In genomic region chr14:51513281-51513680, GRCh38 we compare ENCODE assay signal across 30 cellular contexts.
"Had no signal": no experiment of that assay in that cellular context is flagged by ENCODE, and none has a peak within 500 bp of the region (broad histone marks: within the 10 kb centered on the region; RNA-seq: fewer than 3 reads in every experiment).

No MANE protein-coding gene starts in this region.

- H3K4me3 ChIP-seq: adrenal gland, breast epithelium, MG63, SJCRH30 had no signal

- DNase-seq: activated CD4-positive, alpha-beta memory T cell treated with anti-CD3 and anti-CD28 coated beads for 36 hours; activated CD4-positive, alpha-beta T cell treated with anti-CD3 and anti-CD28 coated beads, Interleukin-2, amount 10 ng/mL, durations not matched to agents 7 days and 5 days; activated CD4-positive, CD25-positive, alpha-beta regulatory T cell; activated CD8-positive, alpha-beta memory T cell treated with anti-CD3 and anti-CD28 coated beads for 24 hours; activated gamma-delta T cell; activated naive CD4-positive, alpha-beta T cell treated with anti-CD3 and anti-CD28 coated beads for 36 hours; activated naive CD8-positive, alpha-beta T cell treated with anti-CD3 and anti-CD28 coated beads for 36 hours; activated T-cell treated with anti-CD3 and anti-CD28 coated beads for 4 hours; activated T-cell treated with anti-CD3 and anti-CD28 coated beads, Interleukin-2, amount 50 U/mL, for 48 hours; adrenal gland; caudate nucleus; KG1; MG63; MV-4-11; NCI-H1092 treated with DMSO at 0.1 percent for 48 hours; NCI-H1417 treated with DMSO at 0.1 percent for 48 hours; NCI-H1694; NCI-H2029; NCI-H345; NCI-H510A; NCI-H526 treated with DMSO at 0.1 percent for 48 hours; NK-92 treated with Interleukin-12 subunit alpha and Interleukin-12 subunit beta, amount 100 ng/mL, for 24 hours; OCI-M1; Right ventricle myocardium superior; SJCRH30; SK-N-SH; T-helper 1 cell had no signal

- ATAC-seq: activated T-helper 17 cell treated with anti-CD3 and anti-CD28 coated beads, Interleukin-2, amount 50 U/mL, for 72 hours; Panc1 had no signal
